In the genomic region with DNA sequence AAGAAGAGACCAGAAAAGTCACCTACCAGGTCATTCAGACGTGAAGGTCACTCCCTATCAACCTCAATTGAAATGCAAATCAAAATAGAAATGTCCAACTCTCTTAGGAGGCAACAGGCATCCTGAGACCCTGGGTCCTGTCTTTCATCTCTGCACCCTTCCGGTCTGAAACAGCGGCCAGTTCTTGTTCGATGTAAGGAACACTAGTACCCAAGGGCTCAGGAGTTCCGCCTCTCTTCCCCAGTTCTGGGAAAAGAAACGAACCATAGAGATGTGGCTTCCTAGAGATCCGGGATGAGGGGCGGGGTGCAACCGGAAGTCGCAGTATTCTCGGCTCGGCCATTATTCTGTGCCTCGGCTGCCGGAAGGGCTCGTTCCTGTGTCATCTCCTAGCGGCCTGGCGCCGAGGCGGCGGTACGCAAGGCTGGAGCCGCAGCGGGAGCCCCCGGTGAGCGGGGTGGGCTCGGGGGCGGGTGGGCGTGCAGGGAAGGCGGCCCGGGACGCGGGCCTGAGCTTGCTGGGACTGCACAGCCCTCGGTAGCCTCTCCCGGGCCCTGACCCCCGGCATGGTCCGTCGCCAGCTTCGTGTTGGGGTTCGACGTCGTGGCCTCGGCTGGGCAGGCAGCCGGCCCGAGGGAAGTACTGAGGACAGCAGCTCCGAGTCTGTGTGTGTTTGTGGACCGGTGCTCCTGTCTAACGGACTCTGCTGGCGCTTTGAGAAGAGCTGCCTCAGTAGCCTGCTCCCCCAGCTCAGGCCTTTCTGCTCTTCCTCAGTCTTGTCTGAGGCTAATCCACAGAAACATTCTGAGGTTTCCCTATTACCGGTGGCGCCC, we compare ENCODE assay signal across 1 cellular context.
TF ChIP-seq lines count a peak whose summit lies in the region.

A gene (plus strand): TSS at position 341 of the 833 bp plus-strand sequence. CDS start 4,119 bp downstream, outside the sequence.

TF ChIP-seq in K562, 482 proteins besides CTCF, POLR2A, EP300 and RAD21 (continued from another document and continues in another):
- TF ChIP-seq, protein P1, sequence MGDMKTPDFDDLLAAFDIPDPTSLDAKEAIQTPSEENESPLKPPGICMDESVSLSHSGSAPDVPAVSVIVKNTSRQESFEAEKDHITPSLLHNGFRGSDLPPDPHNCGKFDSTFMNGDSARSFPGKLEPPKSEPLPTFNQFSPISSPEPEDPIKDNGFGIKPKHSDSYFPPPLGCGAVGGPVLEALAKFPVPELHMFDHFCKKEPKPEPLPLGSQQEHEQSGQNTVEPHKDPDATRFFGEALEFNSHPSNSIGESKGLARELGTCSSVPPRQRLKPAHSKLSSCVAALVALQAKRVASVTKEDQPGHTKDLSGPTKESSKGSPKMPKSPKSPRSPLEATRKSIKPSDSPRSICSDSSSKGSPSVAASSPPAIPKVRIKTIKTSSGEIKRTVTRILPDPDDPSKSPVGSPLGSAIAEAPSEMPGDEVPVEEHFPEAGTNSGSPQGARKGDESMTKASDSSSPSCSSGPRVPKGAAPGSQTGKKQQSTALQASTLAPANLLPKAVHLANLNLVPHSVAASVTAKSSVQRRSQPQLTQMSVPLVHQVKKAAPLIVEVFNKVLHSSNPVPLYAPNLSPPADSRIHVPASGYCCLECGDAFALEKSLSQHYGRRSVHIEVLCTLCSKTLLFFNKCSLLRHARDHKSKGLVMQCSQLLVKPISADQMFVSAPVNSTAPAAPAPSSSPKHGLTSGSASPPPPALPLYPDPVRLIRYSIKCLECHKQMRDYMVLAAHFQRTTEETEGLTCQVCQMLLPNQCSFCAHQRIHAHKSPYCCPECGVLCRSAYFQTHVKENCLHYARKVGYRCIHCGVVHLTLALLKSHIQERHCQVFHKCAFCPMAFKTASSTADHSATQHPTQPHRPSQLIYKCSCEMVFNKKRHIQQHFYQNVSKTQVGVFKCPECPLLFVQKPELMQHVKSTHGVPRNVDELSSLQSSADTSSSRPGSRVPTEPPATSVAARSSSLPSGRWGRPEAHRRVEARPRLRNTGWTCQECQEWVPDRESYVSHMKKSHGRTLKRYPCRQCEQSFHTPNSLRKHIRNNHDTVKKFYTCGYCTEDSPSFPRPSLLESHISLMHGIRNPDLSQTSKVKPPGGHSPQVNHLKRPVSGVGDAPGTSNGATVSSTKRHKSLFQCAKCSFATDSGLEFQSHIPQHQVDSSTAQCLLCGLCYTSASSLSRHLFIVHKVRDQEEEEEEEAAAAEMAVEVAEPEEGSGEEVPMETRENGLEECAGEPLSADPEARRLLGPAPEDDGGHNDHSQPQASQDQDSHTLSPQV (IDR thresholded peaks at IDR 0.05): no peak; the same call in none of the 2 replicates
- TF ChIP-seq, protein P2, sequence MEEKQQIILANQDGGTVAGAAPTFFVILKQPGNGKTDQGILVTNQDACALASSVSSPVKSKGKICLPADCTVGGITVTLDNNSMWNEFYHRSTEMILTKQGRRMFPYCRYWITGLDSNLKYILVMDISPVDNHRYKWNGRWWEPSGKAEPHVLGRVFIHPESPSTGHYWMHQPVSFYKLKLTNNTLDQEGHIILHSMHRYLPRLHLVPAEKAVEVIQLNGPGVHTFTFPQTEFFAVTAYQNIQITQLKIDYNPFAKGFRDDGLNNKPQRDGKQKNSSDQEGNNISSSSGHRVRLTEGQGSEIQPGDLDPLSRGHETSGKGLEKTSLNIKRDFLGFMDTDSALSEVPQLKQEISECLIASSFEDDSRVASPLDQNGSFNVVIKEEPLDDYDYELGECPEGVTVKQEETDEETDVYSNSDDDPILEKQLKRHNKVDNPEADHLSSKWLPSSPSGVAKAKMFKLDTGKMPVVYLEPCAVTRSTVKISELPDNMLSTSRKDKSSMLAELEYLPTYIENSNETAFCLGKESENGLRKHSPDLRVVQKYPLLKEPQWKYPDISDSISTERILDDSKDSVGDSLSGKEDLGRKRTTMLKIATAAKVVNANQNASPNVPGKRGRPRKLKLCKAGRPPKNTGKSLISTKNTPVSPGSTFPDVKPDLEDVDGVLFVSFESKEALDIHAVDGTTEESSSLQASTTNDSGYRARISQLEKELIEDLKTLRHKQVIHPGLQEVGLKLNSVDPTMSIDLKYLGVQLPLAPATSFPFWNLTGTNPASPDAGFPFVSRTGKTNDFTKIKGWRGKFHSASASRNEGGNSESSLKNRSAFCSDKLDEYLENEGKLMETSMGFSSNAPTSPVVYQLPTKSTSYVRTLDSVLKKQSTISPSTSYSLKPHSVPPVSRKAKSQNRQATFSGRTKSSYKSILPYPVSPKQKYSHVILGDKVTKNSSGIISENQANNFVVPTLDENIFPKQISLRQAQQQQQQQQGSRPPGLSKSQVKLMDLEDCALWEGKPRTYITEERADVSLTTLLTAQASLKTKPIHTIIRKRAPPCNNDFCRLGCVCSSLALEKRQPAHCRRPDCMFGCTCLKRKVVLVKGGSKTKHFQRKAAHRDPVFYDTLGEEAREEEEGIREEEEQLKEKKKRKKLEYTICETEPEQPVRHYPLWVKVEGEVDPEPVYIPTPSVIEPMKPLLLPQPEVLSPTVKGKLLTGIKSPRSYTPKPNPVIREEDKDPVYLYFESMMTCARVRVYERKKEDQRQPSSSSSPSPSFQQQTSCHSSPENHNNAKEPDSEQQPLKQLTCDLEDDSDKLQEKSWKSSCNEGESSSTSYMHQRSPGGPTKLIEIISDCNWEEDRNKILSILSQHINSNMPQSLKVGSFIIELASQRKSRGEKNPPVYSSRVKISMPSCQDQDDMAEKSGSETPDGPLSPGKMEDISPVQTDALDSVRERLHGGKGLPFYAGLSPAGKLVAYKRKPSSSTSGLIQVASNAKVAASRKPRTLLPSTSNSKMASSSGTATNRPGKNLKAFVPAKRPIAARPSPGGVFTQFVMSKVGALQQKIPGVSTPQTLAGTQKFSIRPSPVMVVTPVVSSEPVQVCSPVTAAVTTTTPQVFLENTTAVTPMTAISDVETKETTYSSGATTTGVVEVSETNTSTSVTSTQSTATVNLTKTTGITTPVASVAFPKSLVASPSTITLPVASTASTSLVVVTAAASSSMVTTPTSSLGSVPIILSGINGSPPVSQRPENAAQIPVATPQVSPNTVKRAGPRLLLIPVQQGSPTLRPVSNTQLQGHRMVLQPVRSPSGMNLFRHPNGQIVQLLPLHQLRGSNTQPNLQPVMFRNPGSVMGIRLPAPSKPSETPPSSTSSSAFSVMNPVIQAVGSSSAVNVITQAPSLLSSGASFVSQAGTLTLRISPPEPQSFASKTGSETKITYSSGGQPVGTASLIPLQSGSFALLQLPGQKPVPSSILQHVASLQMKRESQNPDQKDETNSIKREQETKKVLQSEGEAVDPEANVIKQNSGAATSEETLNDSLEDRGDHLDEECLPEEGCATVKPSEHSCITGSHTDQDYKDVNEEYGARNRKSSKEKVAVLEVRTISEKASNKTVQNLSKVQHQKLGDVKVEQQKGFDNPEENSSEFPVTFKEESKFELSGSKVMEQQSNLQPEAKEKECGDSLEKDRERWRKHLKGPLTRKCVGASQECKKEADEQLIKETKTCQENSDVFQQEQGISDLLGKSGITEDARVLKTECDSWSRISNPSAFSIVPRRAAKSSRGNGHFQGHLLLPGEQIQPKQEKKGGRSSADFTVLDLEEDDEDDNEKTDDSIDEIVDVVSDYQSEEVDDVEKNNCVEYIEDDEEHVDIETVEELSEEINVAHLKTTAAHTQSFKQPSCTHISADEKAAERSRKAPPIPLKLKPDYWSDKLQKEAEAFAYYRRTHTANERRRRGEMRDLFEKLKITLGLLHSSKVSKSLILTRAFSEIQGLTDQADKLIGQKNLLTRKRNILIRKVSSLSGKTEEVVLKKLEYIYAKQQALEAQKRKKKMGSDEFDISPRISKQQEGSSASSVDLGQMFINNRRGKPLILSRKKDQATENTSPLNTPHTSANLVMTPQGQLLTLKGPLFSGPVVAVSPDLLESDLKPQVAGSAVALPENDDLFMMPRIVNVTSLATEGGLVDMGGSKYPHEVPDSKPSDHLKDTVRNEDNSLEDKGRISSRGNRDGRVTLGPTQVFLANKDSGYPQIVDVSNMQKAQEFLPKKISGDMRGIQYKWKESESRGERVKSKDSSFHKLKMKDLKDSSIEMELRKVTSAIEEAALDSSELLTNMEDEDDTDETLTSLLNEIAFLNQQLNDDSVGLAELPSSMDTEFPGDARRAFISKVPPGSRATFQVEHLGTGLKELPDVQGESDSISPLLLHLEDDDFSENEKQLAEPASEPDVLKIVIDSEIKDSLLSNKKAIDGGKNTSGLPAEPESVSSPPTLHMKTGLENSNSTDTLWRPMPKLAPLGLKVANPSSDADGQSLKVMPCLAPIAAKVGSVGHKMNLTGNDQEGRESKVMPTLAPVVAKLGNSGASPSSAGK (IDR thresholded peaks at IDR 0.05): peak; percentile 97
- TF ChIP-seq L3MBTL2 (IDR thresholded peaks at IDR 0.05) (peak; percentile 97), NUFIP1 (IDR thresholded peaks at IDR 0.05; ENCODE audit: partially characterized antibody) (no peak), PHB (CRISPR knock-in tag; IDR thresholded peaks at IDR 0.05) (no peak), ZNF778 (CRISPR knock-in tag; IDR thresholded peaks at IDR 0.05) (no peak), TEAD1 (CRISPR knock-in tag; IDR thresholded peaks at IDR 0.05) (no peak), PHB2 (IDR thresholded peaks at IDR 0.05; ENCODE audit: low read depth) (no peak), ZNF133 (CRISPR knock-in tag; IDR thresholded peaks at IDR 0.05) (no peak), ZNF316 (IDR thresholded peaks at IDR 0.05) (no peak), SRF (CRISPR knock-in tag; IDR thresholded peaks at IDR 0.05) (peak in 1 of 2 experiments; percentile 17; a peak in 1 of 4 replicates), BRD4 (IDR thresholded peaks at IDR 0.05) (peak; percentile 49; the same call in 1 of the 2 replicates), SIRT6 (IDR thresholded peaks at IDR 0.05; ENCODE audit: low read depth, low read length) (no peak), ESRRA (IDR thresholded peaks at IDR 0.05; ENCODE audit: borderline replicate concordance, low read depth) (peak; percentile 83), ZBTB7A (IDR thresholded peaks at IDR 0.05; ENCODE audit: borderline replicate concordance, control insufficient read depth, low read depth, low read length) (peak; percentile 94), HDAC6 (IDR thresholded peaks at IDR 0.05; ENCODE audit: low read depth, low read length) (no peak), ZNF583 (CRISPR knock-in tag; IDR thresholded peaks at IDR 0.05) (no peak)
- TF ChIP-seq, protein P3, sequence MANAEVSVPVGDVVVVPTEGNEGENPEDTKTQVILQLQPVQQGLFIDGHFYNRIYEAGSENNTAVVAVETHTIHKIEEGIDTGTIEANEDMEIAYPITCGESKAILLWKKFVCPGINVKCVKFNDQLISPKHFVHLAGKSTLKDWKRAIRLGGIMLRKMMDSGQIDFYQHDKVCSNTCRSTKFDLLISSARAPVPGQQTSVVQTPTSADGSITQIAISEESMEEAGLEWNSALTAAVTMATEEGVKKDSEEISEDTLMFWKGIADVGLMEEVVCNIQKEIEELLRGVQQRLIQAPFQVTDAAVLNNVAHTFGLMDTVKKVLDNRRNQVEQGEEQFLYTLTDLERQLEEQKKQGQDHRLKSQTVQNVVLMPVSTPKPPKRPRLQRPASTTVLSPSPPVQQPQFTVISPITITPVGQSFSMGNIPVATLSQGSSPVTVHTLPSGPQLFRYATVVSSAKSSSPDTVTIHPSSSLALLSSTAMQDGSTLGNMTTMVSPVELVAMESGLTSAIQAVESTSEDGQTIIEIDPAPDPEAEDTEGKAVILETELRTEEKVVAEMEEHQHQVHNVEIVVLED (CRISPR knock-in tag; IDR thresholded peaks at IDR 0.05): no peak
- TF ChIP-seq, protein P4, sequence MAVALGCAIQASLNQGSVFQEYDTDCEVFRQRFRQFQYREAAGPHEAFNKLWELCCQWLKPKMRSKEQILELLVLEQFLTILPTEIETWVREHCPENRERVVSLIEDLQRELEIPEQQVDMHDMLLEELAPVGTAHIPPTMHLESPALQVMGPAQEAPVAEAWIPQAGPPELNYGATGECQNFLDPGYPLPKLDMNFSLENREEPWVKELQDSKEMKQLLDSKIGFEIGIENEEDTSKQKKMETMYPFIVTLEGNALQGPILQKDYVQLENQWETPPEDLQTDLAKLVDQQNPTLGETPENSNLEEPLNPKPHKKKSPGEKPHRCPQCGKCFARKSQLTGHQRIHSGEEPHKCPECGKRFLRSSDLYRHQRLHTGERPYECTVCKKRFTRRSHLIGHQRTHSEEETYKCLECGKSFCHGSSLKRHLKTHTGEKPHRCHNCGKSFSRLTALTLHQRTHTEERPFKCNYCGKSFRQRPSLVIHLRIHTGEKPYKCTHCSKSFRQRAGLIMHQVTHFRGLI (CRISPR knock-in tag; IDR thresholded peaks at IDR 0.05): no peak
- TF ChIP-seq, protein P5, sequence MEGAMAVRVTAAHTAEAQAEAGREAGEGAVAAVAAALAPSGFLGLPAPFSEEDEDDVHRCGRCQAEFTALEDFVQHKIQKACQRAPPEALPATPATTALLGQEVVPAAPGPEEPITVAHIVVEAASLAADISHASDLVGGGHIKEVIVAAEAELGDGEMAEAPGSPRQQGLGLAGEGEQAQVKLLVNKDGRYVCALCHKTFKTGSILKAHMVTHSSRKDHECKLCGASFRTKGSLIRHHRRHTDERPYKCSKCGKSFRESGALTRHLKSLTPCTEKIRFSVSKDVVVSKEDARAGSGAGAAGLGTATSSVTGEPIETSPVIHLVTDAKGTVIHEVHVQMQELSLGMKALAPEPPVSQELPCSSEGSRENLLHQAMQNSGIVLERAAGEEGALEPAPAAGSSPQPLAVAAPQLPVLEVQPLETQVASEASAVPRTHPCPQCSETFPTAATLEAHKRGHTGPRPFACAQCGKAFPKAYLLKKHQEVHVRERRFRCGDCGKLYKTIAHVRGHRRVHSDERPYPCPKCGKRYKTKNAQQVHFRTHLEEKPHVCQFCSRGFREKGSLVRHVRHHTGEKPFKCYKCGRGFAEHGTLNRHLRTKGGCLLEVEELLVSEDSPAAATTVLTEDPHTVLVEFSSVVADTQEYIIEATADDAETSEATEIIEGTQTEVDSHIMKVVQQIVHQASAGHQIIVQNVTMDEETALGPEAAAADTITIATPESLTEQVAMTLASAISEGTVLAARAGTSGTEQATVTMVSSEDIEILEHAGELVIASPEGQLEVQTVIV (CRISPR knock-in tag; IDR thresholded peaks at IDR 0.05; ENCODE audit: borderline replicate concordance): no peak
